Comparison of ENCODE assay signal across 8 cellular contexts in the genomic region with DNA sequence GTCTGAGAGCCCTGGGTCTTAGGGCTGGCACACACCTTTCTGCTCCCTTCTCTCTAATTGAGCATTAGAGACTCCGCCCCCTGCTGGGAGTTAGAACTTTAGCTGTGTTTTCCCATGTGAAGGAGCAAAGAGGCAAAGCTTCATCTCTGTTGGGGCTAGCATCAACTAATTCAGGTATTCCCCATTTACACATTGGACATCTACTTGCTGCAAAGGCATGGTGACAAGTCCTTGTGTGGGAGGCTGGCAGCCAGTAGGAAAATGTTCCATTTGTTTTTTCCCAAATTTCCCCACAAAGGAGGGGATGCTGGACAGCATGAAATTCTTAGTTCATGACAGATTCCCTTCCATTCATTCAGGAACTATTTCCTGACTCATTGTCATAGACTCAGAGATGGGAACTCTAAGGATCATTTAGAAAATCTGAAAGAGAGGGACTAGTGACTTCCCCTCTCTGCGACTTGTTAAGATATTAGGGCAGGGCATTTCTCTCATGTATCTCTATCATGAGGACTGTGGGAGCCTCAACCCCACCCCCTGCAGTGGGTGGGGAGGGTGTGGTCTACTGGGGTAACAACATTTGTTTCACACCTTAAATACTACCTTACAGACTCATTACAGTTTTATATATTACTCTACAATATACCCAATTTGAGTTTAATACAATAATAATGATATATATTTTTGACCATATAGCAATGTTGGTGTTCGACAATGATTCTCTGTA. TPM values are rescaled to one million over a fixed set of nuclear protein-coding genes. Genes with fewer than 3 reads are reported as not detected.
DNase-seq lines count a peak whose midpoint lies in the region; ATAC-seq, FAIRE-seq and TF ChIP-seq lines count a peak whose summit lies in the region.

No MANE protein-coding gene starts in this region.

- TF ChIP-seq CTCF in 22Rv1 (IDR thresholded peaks at IDR 0.05) = peak; percentile 37
- TF ChIP-seq CTCF in mesothelial cell of epicardium (IDR thresholded peaks at IDR 0.05; ENCODE audit: unreplicated experiment) = no peak

- H3K4me1 Mint-ChIP-seq in activated T-cell treated with anti-CD3 and anti-CD28 coated beads, Interleukin-2, amount 50 U/mL, for 24 hours (ENCODE audit: low read depth) = peaks cover 71% of the 10 kb centered on the region
- H3K4me1 Mint-ChIP-seq in immature natural killer cell (peaks cover 95% of the 10 kb centered on the region in 2 donors), mesothelial cell of epicardium (peaks cover 10% of the 10 kb centered on the region)

- H3K9me3 Mint-ChIP-seq in activated T-cell treated with anti-CD3 and anti-CD28 coated beads, Interleukin-2, amount 50 U/mL, for 24 hours = peaks cover 6% of the 10 kb centered on the region
- no peaks in the 10 kb centered on the region for H3K9me3 Mint-ChIP-seq in immature natural killer cell
- no peaks in the 10 kb centered on the region for H3K9me3 Mint-ChIP-seq in mesothelial cell of epicardium

- no peak overlapping the region for H3K27ac ChIP-seq in 22Rv1

- H3K36me3 Mint-ChIP-seq in activated T-cell treated with anti-CD3 and anti-CD28 coated beads, Interleukin-2, amount 50 U/mL, for 24 hours (ENCODE audit: low read depth) = peaks cover 82% of the 10 kb centered on the region
- H3K36me3 Mint-ChIP-seq in immature natural killer cell (peaks cover 0 to 12% (median 7%) of the 10 kb centered on the region in 3 donors), mesothelial cell of epicardium (no peaks in the 10 kb centered on the region)

- H3K27ac Mint-ChIP-seq in activated T-cell treated with anti-CD3 and anti-CD28 coated beads, Interleukin-2, amount 50 U/mL, for 24 hours = peak overlapping the region; percentile 89
- H3K27ac Mint-ChIP-seq in immature natural killer cell (peak overlapping the region in 4 of 6 donors; percentile 46 to 84 (median 64)), mesothelial cell of epicardium (no peak overlapping the region)

- peak overlapping the region; percentile 83 for H3K4me3 Mint-ChIP-seq in activated T-cell treated with anti-CD3 and anti-CD28 coated beads, Interleukin-2, amount 50 U/mL, for 24 hours
- H3K4me3 Mint-ChIP-seq in immature natural killer cell (peak overlapping the region; percentile 53 to 97 (median 63)), mesothelial cell of epicardium (no peak overlapping the region)

- DNase-seq in GM19239 (ENCODE audit: insufficient read length, low spot score) (no peak), immature natural killer cell (no peak), hypothalamus (lab: John Stamatoyannopoulos, UW) (no peak), mesothelial cell of epicardium (ENCODE audit: low spot score in 2 of 2, unreplicated experiment in 2 of 2) (no peak), NCI-H446 treated with DMSO at 0.1 percent for 48 hours (lab: John Stamatoyannopoulos, UW) (no peak)
- DNase-seq in activated T-cell treated with anti-CD3 and anti-CD28 coated beads, Interleukin-2, amount 50 U/mL, for 24 hours = no peak

- H3K27me3 Mint-ChIP-seq in activated T-cell treated with anti-CD3 and anti-CD28 coated beads, Interleukin-2, amount 50 U/mL, for 24 hours = no peaks in the 10 kb centered on the region
- H3K27me3 Mint-ChIP-seq in immature natural killer cell (ENCODE audit: low read depth in 3 of 3) (peaks cover 8 to 21% (median 19%) of the 10 kb centered on the region in 3 donors), mesothelial cell of epicardium (ENCODE audit: low read depth) (peaks cover 81% of the 10 kb centered on the region)

- ATAC-seq in GM18909 (IDR thresholded peaks at IDR 0.05; ENCODE audit: poor library complexity, unreplicated experiment) = no peak

- FAIRE-seq in GM19239 (lab: Jason Lieb, UNC) = peak; percentile 79

RNA-seq across cellular contexts. Expression of a gene that starts 3.7 kb away (rescaled TPM):
- polyA plus RNA-seq in immature natural killer cell = 100 to 1,000 TPM; 213 to 247 (median 216) TPM
- total RNA-seq in mesothelial cell of epicardium = 1.7 to 2.9 TPM (median 1.9 TPM) in 3 replicates
